ENCODE assay signal across 27 cellular contexts in the genomic region with DNA sequence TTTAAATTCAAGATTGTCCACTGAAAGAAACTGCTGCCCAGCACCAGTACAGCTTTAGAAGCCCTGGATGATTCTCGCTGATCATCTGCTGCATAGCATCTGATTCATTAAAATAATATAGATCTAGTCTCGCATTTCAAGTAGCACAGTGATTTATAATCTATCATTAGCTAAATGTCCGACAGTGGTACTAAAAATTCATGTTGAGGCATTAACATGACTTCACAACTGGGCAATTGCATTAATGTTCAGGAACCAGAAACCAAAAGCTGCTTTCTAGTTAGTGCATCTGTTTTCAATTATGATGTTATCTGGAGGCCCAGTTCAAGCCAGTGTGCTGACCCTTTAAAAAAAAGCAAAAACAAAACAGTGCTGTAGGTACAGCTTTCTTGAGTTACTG.
DNase-seq lines count a peak whose midpoint lies in the region; ATAC-seq, FAIRE-seq and TF ChIP-seq lines count a peak whose summit lies in the region.
"Had no signal": no experiment of that assay in that cellular context is flagged by ENCODE, and none has a peak within 500 bp of the region (broad histone marks: within the 10 kb centered on the region; RNA-seq: fewer than 3 reads in every experiment).

No MANE protein-coding gene starts in this region.

- H3K4me2 ChIP-seq in astrocyte (ENCODE audit: low read length) = no peak overlapping the region
- H3K4me2 ChIP-seq: KMS-11 had no signal

- H3K4me3 Mint-ChIP-seq in HFFc6 (no peak overlapping the region), astrocyte (ENCODE audit: unreplicated experiment) (no peak overlapping the region)
- H3K4me3 Mint-ChIP-seq: CD4-positive, alpha-beta memory T cell; H9; memory B cell; natural killer cell treated with Interleukin-12 subunit alpha and Interleukin-12 subunit beta and Interleukin-15 and Interleukin-18, amount 100 ng/mL, for 72 hours; stimulated activated effector memory CD8-positive, alpha-beta T cell treated with anti-CD3 and anti-CD28 coated beads, Interleukin-12 subunit alpha, Interleukin-12 subunit beta, amount 100 ng/mL, for 72 hours had no signal

- H3K4me3 ChIP-seq in astrocyte (ENCODE audit: insufficient read depth, low read depth, low read length) (no peak overlapping the region), foreskin fibroblast (ENCODE audit: low read depth in 1 of 2, low read length in 2 of 2) (no peak overlapping the region), left ventricle myocardium inferior (no peak overlapping the region), pancreas (no peak overlapping the region)
- H3K4me3 ChIP-seq: esophagus squamous epithelium, thyroid gland had no signal

- WGBS in pancreas, 2 donors = 82 to 86% methylated on average over 3 of the region's 3 CpGs

- H3K9me3 Mint-ChIP-seq in HFFc6 = peaks cover 3% of the 10 kb centered on the region; the same call in 1 of the 2 replicates
- no peaks in the 10 kb centered on the region for H3K9me3 Mint-ChIP-seq in astrocyte (ENCODE audit: unreplicated experiment)
- H3K9me3 Mint-ChIP-seq: H9 had no signal

- H3K36me3 Mint-ChIP-seq in HFFc6 (ENCODE audit: low read depth) (no peaks in the 10 kb centered on the region), astrocyte (ENCODE audit: low read depth, unreplicated experiment) (no peaks in the 10 kb centered on the region)
- H3K36me3 Mint-ChIP-seq: CD4-positive, alpha-beta memory T cell; memory B cell; natural killer cell treated with Interleukin-12 subunit alpha and Interleukin-12 subunit beta and Interleukin-15 and Interleukin-18, amount 100 ng/mL, for 72 hours; stimulated activated effector memory CD8-positive, alpha-beta T cell treated with anti-CD3 and anti-CD28 coated beads, Interleukin-12 subunit alpha, Interleukin-12 subunit beta, amount 100 ng/mL, for 72 hours had no signal

- no peaks in the 10 kb centered on the region for H3K27me3 Mint-ChIP-seq in HFFc6 (ENCODE audit: insufficient read depth)
- no peaks in the 10 kb centered on the region for H3K27me3 Mint-ChIP-seq in astrocyte (ENCODE audit: low read depth, unreplicated experiment)
- H3K27me3 Mint-ChIP-seq: CD4-positive, alpha-beta memory T cell; memory B cell; natural killer cell treated with Interleukin-12 subunit alpha and Interleukin-12 subunit beta and Interleukin-15 and Interleukin-18, amount 100 ng/mL, for 72 hours; progenitor cell of endocrine pancreas had no signal

- DNase-seq in AG08395 (ENCODE audit: low spot score) (peak; percentile 32), HFFc6 (peak; percentile 57), astrocyte (ENCODE audit: low read depth) (peak; percentile 1), foreskin fibroblast (peak; percentile 85 to 89), GM19238 (ENCODE audit: insufficient read length, low spot score) (no peak), left ventricle myocardium inferior (no peak), pancreas (no peak)
- DNase-seq: activated CD4-positive, alpha-beta T cell treated with anti-CD3 and anti-CD28 coated beads for 1 hour; caudate nucleus; CD4-positive, alpha-beta memory T cell; DMS53; esophagus squamous epithelium; H9; hippocampal formation; NCI-H1092; stimulated activated CD4-positive, alpha-beta T cell treated with anti-CD3 and anti-CD28 coated beads, Interleukin-12 subunit alpha, Interleukin-12 subunit beta, amount 100 ng/mL, for 4 hours; T-helper 9 cell; thyroid gland had no signal

- no peaks in the 10 kb centered on the region for H4K20me1 ChIP-seq in astrocyte (ENCODE audit: insufficient read depth, low read length)

- H3K4me1 ChIP-seq in astrocyte (ENCODE audit: insufficient read depth, low read length) = no peaks in the 10 kb centered on the region
- no peaks in the 10 kb centered on the region for H3K4me1 ChIP-seq in left ventricle myocardium inferior
- H3K4me1 ChIP-seq in pancreas = no peaks in the 10 kb centered on the region
- H3K4me1 ChIP-seq: esophagus squamous epithelium, thyroid gland had no signal

- H3K27ac ChIP-seq in astrocyte (ENCODE audit: low read depth, low read length) (no peak overlapping the region), left ventricle myocardium inferior (replicated peaks) (no peak overlapping the region), pancreas (no peak overlapping the region)
- H3K27ac ChIP-seq: esophagus squamous epithelium, KMS-11, thyroid gland had no signal

- H3K79me2 ChIP-seq in astrocyte (ENCODE audit: insufficient read depth, low read length) = no peaks in the 10 kb centered on the region

- H3K36me3 ChIP-seq in astrocyte (ENCODE audit: insufficient read depth, low read length) (no peaks in the 10 kb centered on the region), left ventricle myocardium inferior (no peaks in the 10 kb centered on the region), pancreas (no peaks in the 10 kb centered on the region)
- H3K36me3 ChIP-seq: esophagus squamous epithelium, thyroid gland had no signal

- no peak for FAIRE-seq in astrocyte (lab: Jason Lieb, UNC)
- no peak for FAIRE-seq in pancreas (lab: Jason Lieb, UNC)
- FAIRE-seq: A204.1, keratinocyte had no signal

- H3K27ac Mint-ChIP-seq in HFFc6 (no peak overlapping the region), astrocyte (ENCODE audit: unreplicated experiment) (no peak overlapping the region)
- H3K27ac Mint-ChIP-seq: activated T-helper 2 cell treated with anti-CD3 and anti-CD28 coated beads, Interferon-gamma antibody, Interleukin-2, Interleukin-4, amounts not matched to agents 10 μg/mL and 5 μg/mL and 100 μg/mL, durations not matched to agents 14 hours and 24 hours and 36 hours; CD4-positive, alpha-beta memory T cell; H9; memory B cell; natural killer cell treated with Interleukin-12 subunit alpha and Interleukin-12 subunit beta and Interleukin-15 and Interleukin-18, amount 100 ng/mL, for 72 hours; progenitor cell of endocrine pancreas; stimulated activated effector memory CD8-positive, alpha-beta T cell treated with anti-CD3 and anti-CD28 coated beads, Interleukin-12 subunit alpha, Interleukin-12 subunit beta, amount 100 ng/mL, for 72 hours had no signal

- intact Hi-C loops in left ventricle myocardium inferior (cut with micrococcal nuclease) = no loop called here
- intact Hi-C loops in pancreas (cut with DNase I) = no loop called here

- TF ChIP-seq CTCF in HFFc6 (IDR thresholded peaks at IDR 0.05) = no peak
- no peak for TF ChIP-seq CTCF in astrocyte (IDR thresholded peaks at IDR 0.05; ENCODE audit: insufficient read depth, low read depth, low read length)
- no peak for TF ChIP-seq CTCF in foreskin fibroblast (IDR thresholded peaks at IDR 0.05; ENCODE audit: low read depth, low read length)
- TF ChIP-seq CTCF in left ventricle myocardium inferior (IDR thresholded peaks at IDR 0.05; ENCODE audit: borderline replicate concordance) = no peak
- no peak for TF ChIP-seq CTCF in pancreas (IDR thresholded peaks at IDR 0.05)

- H3K9me3 ChIP-seq in astrocyte (ENCODE audit: insufficient read depth, low read depth, low read length) = no peaks in the 10 kb centered on the region
- no peaks in the 10 kb centered on the region for H3K9me3 ChIP-seq in left ventricle myocardium inferior (replicated peaks)
- H3K9me3 ChIP-seq in pancreas = no peaks in the 10 kb centered on the region
- H3K9me3 ChIP-seq: esophagus squamous epithelium, thyroid gland had no signal

- H3K9ac ChIP-seq in astrocyte (ENCODE audit: low read length) = no peak overlapping the region
- H3K9ac ChIP-seq: KMS-11 had no signal

- no peaks in the 10 kb centered on the region; the same call in 1 of the 2 replicates for H3K4me1 Mint-ChIP-seq in HFFc6 (ENCODE audit: low read depth)
- H3K4me1 Mint-ChIP-seq in astrocyte (ENCODE audit: low read depth, unreplicated experiment) = no peaks in the 10 kb centered on the region
- H3K4me1 Mint-ChIP-seq: CD4-positive, alpha-beta memory T cell; H9; memory B cell; stimulated activated effector memory CD8-positive, alpha-beta T cell treated with anti-CD3 and anti-CD28 coated beads, Interleukin-12 subunit alpha, Interleukin-12 subunit beta, amount 100 ng/mL, for 72 hours had no signal

- ATAC-seq in GM19467 (IDR thresholded peaks at IDR 0.05; ENCODE audit: unreplicated experiment) (no peak), pancreas (no peak)
- ATAC-seq: natural killer cell treated with Interleukin-12 subunit alpha and Interleukin-12 subunit beta and Interleukin-15 and Interleukin-18, amount 100 ng/mL, for 72 hours; stimulated activated effector memory CD8-positive, alpha-beta T cell treated with anti-CD3 and anti-CD28 coated beads, Interleukin-12 subunit alpha, Interleukin-12 subunit beta, amount 100 ng/mL, for 72 hours had no signal

- H3K27me3 ChIP-seq in astrocyte (ENCODE audit: insufficient read depth, low read length) (no peaks in the 10 kb centered on the region), left ventricle myocardium inferior (ENCODE audit: low read depth) (no peaks in the 10 kb centered on the region), pancreas (no peaks in the 10 kb centered on the region)
- H3K27me3 ChIP-seq: esophagus squamous epithelium, thyroid gland had no signal

- no peak overlapping the region for H2AFZ ChIP-seq in astrocyte (ENCODE audit: low read depth, low read length)

Comparison
In these comparisons a context has a peak if more than half of its experiments do, and no peak if none do; other contexts are left out.
1. DNase-seq: peak in AG08395 (single experiment), HFFc6 (single experiment), astrocyte (single experiment) and foreskin fibroblast (2 of 2); none in GM19238 (single experiment), left ventricle myocardium inferior (single experiment) and pancreas (0 of 6).